In the genomic region with DNA sequence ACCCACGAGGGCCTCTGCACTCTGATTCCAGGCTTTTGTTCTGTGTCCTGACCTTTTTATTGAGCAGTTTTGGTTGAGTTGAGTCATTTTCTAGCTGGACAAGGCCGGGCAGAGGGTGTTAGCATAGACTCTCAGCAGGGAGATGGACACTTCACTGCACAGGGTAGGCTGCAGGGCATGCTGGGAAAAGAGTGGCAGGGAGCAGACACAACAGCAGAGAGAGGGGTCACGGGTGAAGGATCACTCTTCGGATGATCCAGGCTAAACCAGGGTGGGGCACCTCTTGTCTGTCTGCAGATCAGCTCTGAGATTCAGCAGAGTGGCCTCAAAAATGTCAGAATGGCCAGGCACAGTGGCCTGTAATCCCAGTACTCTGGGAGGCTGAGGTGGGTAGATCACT, we compare ENCODE assay signal across 16 cellular contexts.
A peak's percentile ranks its signal among the peaks of the same experiment; 100 is the strongest.
DNase-seq lines count a peak whose midpoint lies in the region; ATAC-seq, FAIRE-seq and TF ChIP-seq lines count a peak whose summit lies in the region.
"Had no signal": no experiment of that assay in that cellular context is flagged by ENCODE, and none has a peak within 500 bp of the region (broad histone marks: within the 10 kb centered on the region; RNA-seq: fewer than 3 reads in every experiment).

No MANE protein-coding gene starts in this region.

- CTCF ChIA-PET in activated CD8-positive, alpha-beta memory T cell treated with anti-CD3 and anti-CD28 coated beads, Interleukin-2, amount 10 ng/mL, durations not matched to agents 7 days and 5 days (lab: Charles Lee): no interaction called here
- CTCF ChIA-PET in HepG2 (lab: Yijun Ruan, JAX; ENCODE audit: low intra/inter-chr PET ratio, low total read pairs): no interaction called here

- peaks cover 0 to 60% (median 0%) of the 10 kb centered on the region in 7 donors for H3K27me3 ChIP-seq in spleen (replicated peaks in 1 of 7)
- no peaks in the 10 kb centered on the region for H3K27me3 ChIP-seq in HepG2 (ENCODE audit: control insufficient read depth in 1 of 2, insufficient read depth in 2 of 2, low read length in 2 of 2)

- H3K79me2 ChIP-seq in HepG2 (ENCODE audit: insufficient read depth, low read length): no peaks in the 10 kb centered on the region

- TF ChIP-seq CTCF in spleen (IDR thresholded peaks at IDR 0.05 in 8 of 11, conservative IDR thresholded peaks at IDR 0.05 in 3 of 11) (no peak), HepG2 (CRISPR knock-in tag; IDR thresholded peaks at IDR 0.05) (no peak), D721Med (IDR thresholded peaks at IDR 0.05; ENCODE audit: insufficient read depth, missing control alignments) (no peak)

- no peaks in the 10 kb centered on the region for H3K36me3 Mint-ChIP-seq in activated CD8-positive, alpha-beta memory T cell treated with anti-CD3 and anti-CD28 coated beads, Interleukin-2, amount 10 ng/mL, durations not matched to agents 7 days and 5 days
- H3K36me3 Mint-ChIP-seq: CD4-positive, CD25-positive, alpha-beta regulatory T cell had no signal

- no peak overlapping the region for H3K4me3 Mint-ChIP-seq in activated CD8-positive, alpha-beta memory T cell treated with anti-CD3 and anti-CD28 coated beads, Interleukin-2, amount 10 ng/mL, durations not matched to agents 7 days and 5 days
- H3K4me3 Mint-ChIP-seq: B cell; CD4-positive, CD25-positive, alpha-beta regulatory T cell had no signal

- 34 to 62% (median 56%) methylated on average over 4 of the region's 4 CpGs for WGBS in spleen, 5 donors
- 0% methylated on average over 4 of the region's 4 CpGs for whole genome bisulfite sequencing in HepG2 (ENCODE audit: low lambda C conversion rate)

- H3K9me3 Mint-ChIP-seq in activated CD8-positive, alpha-beta memory T cell treated with anti-CD3 and anti-CD28 coated beads, Interleukin-2, amount 10 ng/mL, durations not matched to agents 7 days and 5 days (ENCODE audit: low read depth): no peaks in the 10 kb centered on the region

- TF ChIP-seq POLR2A in spleen (IDR thresholded peaks at IDR 0.05): no peak
- no peak for TF ChIP-seq POLR2A in HepG2 (IDR thresholded peaks at IDR 0.05; ENCODE audit: insufficient read depth in 1 of 2, low read depth in 2 of 2, low read length in 2 of 2)

- intact Hi-C loops in spleen (cut with DNase I; ENCODE audit: low total_unique reads): no loop called here
- intact Hi-C loops in HepG2 (cut with micrococcal nuclease; ENCODE audit: unreplicated experiment): no loop called here

- DNase-seq in ELF-1 (ENCODE audit: low read depth, low spot score) (peak; percentile 0), left kidney (ENCODE audit: low read depth, low spot score) (peak; percentile 6), spleen (peak; percentile 25), NCI-H2029 (lab: John Stamatoyannopoulos, UW) (no peak), HepG2 (ENCODE audit: low spot score) (no peak), D721Med (ENCODE audit: insufficient read length, low spot score) (no peak)
- peak; percentile 22 for DNase-seq in activated CD8-positive, alpha-beta memory T cell treated with anti-CD3 and anti-CD28 coated beads, Interleukin-2, amount 10 ng/mL, durations not matched to agents 7 days and 5 days
- DNase-seq: Caco-2; CD4-positive, CD25-positive, alpha-beta regulatory T cell; GM23248; NCI-H187; NCI-H446 treated with DMSO at 0.1 percent for 48 hours; NCI-H748 treated with DMSO at 0.1 percent for 48 hours; RPMI8226 had no signal

- in situ Hi-C loops in HepG2 (cut with HindIII; ENCODE audit: extremely low pct_ligation_motif_present, low pct_unique_long_range_greater_than_20kb): no loop called here

- no peak overlapping the region for H3K4me2 ChIP-seq in HepG2 (ENCODE audit: low read depth, low read length)

- ATAC-seq in activated CD8-positive, alpha-beta memory T cell treated with anti-CD3 and anti-CD28 coated beads, Interleukin-2, amount 10 ng/mL, durations not matched to agents 7 days and 5 days: no peak
- ATAC-seq in HepG2: no peak
- ATAC-seq: HCT116 had no signal

- H3K9ac ChIP-seq in HepG2 (ENCODE audit: insufficient read depth, low read depth, low read length): no peak overlapping the region
- H3K9ac ChIP-seq: GM23248 had no signal

- no peak for TF ChIP-seq EP300 in HepG2 (IDR thresholded peaks at IDR 0.05; ENCODE audit: low read depth in 2 of 2, low read length in 2 of 2)
- TF ChIP-seq EP300 in HepG2 (CRISPR knock-in tag; IDR thresholded peaks at IDR 0.05; ENCODE audit: borderline replicate concordance): no peak

- FAIRE-seq in HepG2 (lab: Jason Lieb, UNC) (no peak), D721Med (lab: Jason Lieb, UNC) (no peak)

- no peak overlapping the region for H2AFZ ChIP-seq in HepG2 (ENCODE audit: low read length)
- H2AFZ ChIP-seq: GM23248 had no signal

- H4K20me1 ChIP-seq in HepG2 (ENCODE audit: insufficient read depth, low read length): no peaks in the 10 kb centered on the region

- H3K4me1 ChIP-seq in spleen: no peaks in the 10 kb centered on the region
- no peaks in the 10 kb centered on the region for H3K4me1 ChIP-seq in HepG2 (ENCODE audit: insufficient read depth, low read length)
- H3K4me1 ChIP-seq: Caco-2 had no signal

- H3K9me3 ChIP-seq in spleen: peaks cover 0 to 2% (median 0%) of the 10 kb centered on the region in 8 donors
- no peaks in the 10 kb centered on the region for H3K9me3 ChIP-seq in HepG2 (ENCODE audit: low read length)
- H3K9me3 ChIP-seq: Caco-2 had no signal

- H3K27ac ChIP-seq in spleen (no peak overlapping the region), HepG2 (ENCODE audit: extremely low read length, insufficient read depth, low read length) (no peak overlapping the region)
- H3K27ac ChIP-seq: GM23248 had no signal

- no peak for TF ChIP-seq RAD21 in HepG2 (CRISPR knock-in tag; IDR thresholded peaks at IDR 0.05)

- H3K27me3 Mint-ChIP-seq in activated CD8-positive, alpha-beta memory T cell treated with anti-CD3 and anti-CD28 coated beads, Interleukin-2, amount 10 ng/mL, durations not matched to agents 7 days and 5 days: no peaks in the 10 kb centered on the region

- H3K4me1 Mint-ChIP-seq in activated CD8-positive, alpha-beta memory T cell treated with anti-CD3 and anti-CD28 coated beads, Interleukin-2, amount 10 ng/mL, durations not matched to agents 7 days and 5 days: no peaks in the 10 kb centered on the region
- H3K4me1 Mint-ChIP-seq: B cell; CD4-positive, CD25-positive, alpha-beta regulatory T cell had no signal

- H3K27ac Mint-ChIP-seq in activated CD8-positive, alpha-beta memory T cell treated with anti-CD3 and anti-CD28 coated beads, Interleukin-2, amount 10 ng/mL, durations not matched to agents 7 days and 5 days: no peak overlapping the region
- H3K27ac Mint-ChIP-seq: B cell; CD4-positive, CD25-positive, alpha-beta regulatory T cell had no signal

- no peak overlapping the region for H3K4me3 ChIP-seq in spleen
- H3K4me3 ChIP-seq in HepG2 (replicated peaks in 1 of 3; ENCODE audit: insufficient read depth in 1 of 3, low read depth in 2 of 3, low read length in 3 of 3): no peak overlapping the region
- H3K4me3 ChIP-seq: GM23248 had no signal

- POLR2A ChIA-PET in HepG2 (lab: Yijun Ruan, JAX): no interaction called here

- no TSS peak for BruUV-seq in HepG2 (replicated peaks; lab: Mats Ljungman, UMichigan)

- H3K36me3 ChIP-seq in spleen: no peaks in the 10 kb centered on the region
- no peaks in the 10 kb centered on the region for H3K36me3 ChIP-seq in HepG2 (replicated peaks in 1 of 2; ENCODE audit: control insufficient read depth in 1 of 2, insufficient read depth in 2 of 2, low read length in 2 of 2)

TF ChIP-seq in HepG2, 621 proteins besides CTCF, POLR2A, EP300 and RAD21:
- TF ChIP-seq, protein P1, sequence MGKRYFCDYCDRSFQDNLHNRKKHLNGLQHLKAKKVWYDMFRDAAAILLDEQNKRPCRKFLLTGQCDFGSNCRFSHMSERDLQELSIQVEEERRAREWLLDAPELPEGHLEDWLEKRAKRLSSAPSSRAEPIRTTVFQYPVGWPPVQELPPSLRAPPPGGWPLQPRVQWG (CRISPR knock-in tag; IDR thresholded peaks at IDR 0.05; ENCODE audit: borderline replicate concordance, low read depth): no peak
- TF ChIP-seq KLF16 (CRISPR knock-in tag; IDR thresholded peaks at IDR 0.05): no peak
- no peak for TF ChIP-seq RFX1 (IDR thresholded peaks at IDR 0.05)
- TF ChIP-seq ZNF790 (CRISPR knock-in tag; IDR thresholded peaks at IDR 0.05; ENCODE audit: borderline replicate concordance): no peak
- no peak for TF ChIP-seq ZNF432 (CRISPR knock-in tag; IDR thresholded peaks at IDR 0.05; ENCODE audit: borderline replicate concordance)
- TF ChIP-seq ZNF121 (CRISPR knock-in tag; IDR thresholded peaks at IDR 0.05): no peak
- no peak for TF ChIP-seq FOXP1 (IDR thresholded peaks at IDR 0.05)
- TF ChIP-seq FOXP1 (CRISPR knock-in tag; IDR thresholded peaks at IDR 0.05): no peak
- TF ChIP-seq NR1H2 (CRISPR knock-in tag; IDR thresholded peaks at IDR 0.05; ENCODE audit: borderline replicate concordance, low read depth): no peak
- TF ChIP-seq, protein P2, sequence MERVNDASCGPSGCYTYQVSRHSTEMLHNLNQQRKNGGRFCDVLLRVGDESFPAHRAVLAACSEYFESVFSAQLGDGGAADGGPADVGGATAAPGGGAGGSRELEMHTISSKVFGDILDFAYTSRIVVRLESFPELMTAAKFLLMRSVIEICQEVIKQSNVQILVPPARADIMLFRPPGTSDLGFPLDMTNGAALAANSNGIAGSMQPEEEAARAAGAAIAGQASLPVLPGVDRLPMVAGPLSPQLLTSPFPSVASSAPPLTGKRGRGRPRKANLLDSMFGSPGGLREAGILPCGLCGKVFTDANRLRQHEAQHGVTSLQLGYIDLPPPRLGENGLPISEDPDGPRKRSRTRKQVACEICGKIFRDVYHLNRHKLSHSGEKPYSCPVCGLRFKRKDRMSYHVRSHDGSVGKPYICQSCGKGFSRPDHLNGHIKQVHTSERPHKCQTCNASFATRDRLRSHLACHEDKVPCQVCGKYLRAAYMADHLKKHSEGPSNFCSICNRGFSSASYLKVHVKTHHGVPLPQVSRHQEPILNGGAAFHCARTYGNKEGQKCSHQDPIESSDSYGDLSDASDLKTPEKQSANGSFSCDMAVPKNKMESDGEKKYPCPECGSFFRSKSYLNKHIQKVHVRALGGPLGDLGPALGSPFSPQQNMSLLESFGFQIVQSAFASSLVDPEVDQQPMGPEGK (CRISPR knock-in tag; IDR thresholded peaks at IDR 0.05): no peak
- TF ChIP-seq, protein P3, sequence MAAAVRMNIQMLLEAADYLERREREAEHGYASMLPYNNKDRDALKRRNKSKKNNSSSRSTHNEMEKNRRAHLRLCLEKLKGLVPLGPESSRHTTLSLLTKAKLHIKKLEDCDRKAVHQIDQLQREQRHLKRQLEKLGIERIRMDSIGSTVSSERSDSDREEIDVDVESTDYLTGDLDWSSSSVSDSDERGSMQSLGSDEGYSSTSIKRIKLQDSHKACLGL (CRISPR knock-in tag; IDR thresholded peaks at IDR 0.05): no peak

Comparison
In these comparisons a context has a peak if more than half of its experiments do, and no peak if none do; other contexts are left out.
1. DNase-seq: peak in ELF-1 (single experiment), activated CD8-positive, alpha-beta memory T cell treated with anti-CD3 and anti-CD28 coated beads, Interleukin-2, amount 10 ng/mL, durations not matched to agents 7 days and 5 days (single experiment), left kidney (single experiment) and spleen (single experiment); none in NCI-H2029 (single experiment), HepG2 (single experiment) and D721Med (single experiment).